Comparison of ENCODE assay signal across 8 cellular contexts in the genomic region with DNA sequence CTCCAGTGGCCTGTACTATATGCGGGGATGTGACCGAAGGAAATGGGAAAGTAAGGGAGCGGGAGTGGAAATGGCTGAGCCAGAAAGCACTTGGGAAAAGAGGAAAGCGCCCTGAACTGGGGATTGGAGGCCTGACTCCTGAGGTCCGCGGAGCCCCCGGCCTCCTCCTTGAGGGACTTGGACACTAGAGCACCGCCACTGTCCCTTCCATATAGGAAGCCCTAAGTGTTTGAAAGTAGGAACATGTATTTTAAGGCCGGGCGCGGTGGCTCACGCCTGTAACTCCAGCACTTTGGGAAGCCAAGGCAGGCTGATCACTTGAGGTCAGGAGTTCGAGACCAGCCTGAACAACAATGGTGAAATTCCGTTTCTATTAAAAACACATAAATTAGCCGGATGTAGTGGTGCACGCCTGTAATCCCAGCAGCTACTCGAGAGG. TPM values are rescaled to one million over a fixed set of nuclear protein-coding genes. Genes with fewer than 3 reads are reported as not detected.
DNase-seq lines count a peak whose midpoint lies in the region; ATAC-seq and TF ChIP-seq lines count a peak whose summit lies in the region.

No MANE protein-coding gene starts in this region.

- peak overlapping the region; percentile 90 for H3K4me2 ChIP-seq in IMR-90 (ENCODE audit: low read depth, low read length)

- TF ChIP-seq POLR2A in IMR-90 (IDR thresholded peaks at IDR 0.05; ENCODE audit: low read depth, low read length): no peak

- H3K27me3 ChIP-seq in BE2C (peaks cover 3% of the 10 kb centered on the region; the same call in 1 of the 2 replicates), IMR-90 (ENCODE audit: control insufficient read depth, insufficient read depth, low read length) (no peaks in the 10 kb centered on the region)

- TF ChIP-seq RAD21 in IMR-90 (IDR thresholded peaks at IDR 0.05; ENCODE audit: low read length): no peak

- H3K23ac ChIP-seq in IMR-90 (ENCODE audit: low read depth, low read length): peak overlapping the region; percentile 91

- peak overlapping the region; percentile 96 to 100 (median 98) for H3K4me3 Mint-ChIP-seq in naive B cell

- H2AK5ac ChIP-seq in IMR-90 (ENCODE audit: low read depth, low read length): peak overlapping the region; percentile 54

- TF ChIP-seq CTCF in BE2C (IDR thresholded peaks at IDR 0.05; ENCODE audit: low read depth, low read length) (no peak), IMR-90 (conservative IDR thresholded peaks at IDR 0.05; ENCODE audit: low read depth, low read length) (no peak), coronary artery (IDR thresholded peaks at IDR 0.05) (no peak)

- dilution Hi-C loops in IMR-90 (cut with HindIII; ENCODE audit: low sequenced_read_pairs, unreplicated experiment): no loop called here

- H3K9ac ChIP-seq in IMR-90 (ENCODE audit: low read depth, low read length): peak overlapping the region; percentile 89

- peaks cover 5% of the 10 kb centered on the region; the same call in 1 of the 2 replicates for H4K20me1 ChIP-seq in IMR-90 (ENCODE audit: insufficient read depth, low read length)

- H3K4me3 ChIP-seq in BE2C (ENCODE audit: low read depth, low read length) (peak overlapping the region; percentile 98), IMR-90 (ENCODE audit: insufficient read depth, low read depth, low read length) (peak overlapping the region; percentile 69), coronary artery (peak overlapping the region; percentile 92)

- H3K56ac ChIP-seq in IMR-90 (ENCODE audit: extremely low read depth, insufficient read depth, low read length): peak overlapping the region; percentile 62

- CTCF ChIA-PET in IMR-90 (lab: Yijun Ruan, JAX): interaction anchor here (0.9 kb wide), 1 partner anchor 42 kb away, joined by 3 read pairs; no protein-coding TSS in a partner anchor

- DNase-seq in BE2C (no peak), IMR-90 (no peak), coronary artery (ENCODE audit: low spot score) (no peak), naive B cell (no peak), SHP77 treated with DMSO at 0.1 percent for 48 hours (lab: John Stamatoyannopoulos, UW) (no peak), NOMO-1 treated with DMSO at 0.1 percent for 48 hours (lab: John Stamatoyannopoulos, UW; ENCODE audit: unreplicated experiment) (no peak)
- no peak for DNase-seq in stimulated activated CD4-positive, alpha-beta T cell treated with anti-CD3 and anti-CD28 coated beads, Interleukin-1b, Interleukin-23, amount 100 ng/mL, for 48 hours

- H2BK15ac ChIP-seq in IMR-90 (ENCODE audit: low read depth, low read length): no peak overlapping the region

- no peaks in the 10 kb centered on the region for H3K9me3 ChIP-seq in BE2C
- no peaks in the 10 kb centered on the region for H3K9me3 ChIP-seq in IMR-90 (ENCODE audit: control insufficient read depth, insufficient read depth, low read length)

- peak overlapping the region; percentile 99 to 100 (median 99) for H3K27ac Mint-ChIP-seq in naive B cell

- peak overlapping the region; percentile 92 to 96 for H4K8ac ChIP-seq in IMR-90 (ENCODE audit: low read depth in 2 of 2, low read length in 2 of 2)

- H3K27me3 Mint-ChIP-seq in naive B cell: peaks cover 10 to 14% (median 11%) of the 10 kb centered on the region in 3 donors

- POLR2A ChIA-PET in IMR-90 (lab: Charles Lee; ENCODE audit: unreplicated experiment): interaction anchor here (0.6 kb wide), 1 partner anchor 43 kb away, joined by 6 read pairs; no protein-coding TSS in a partner anchor

- H3K36me3 Mint-ChIP-seq in naive B cell: no peaks in the 10 kb centered on the region

- H3K4ac ChIP-seq in IMR-90 (ENCODE audit: low read depth, low read length): peak overlapping the region; percentile 89

- no peak for ATAC-seq in IMR-90 (ENCODE audit: low read depth)
- ATAC-seq in naive B cell (ENCODE audit: low read depth in 2 of 2): no peak
- no peak for ATAC-seq in GM19395 (IDR thresholded peaks at IDR 0.05; ENCODE audit: unreplicated experiment)

- BruUV-seq in IMR-90 (replicated peaks; lab: Mats Ljungman, UMichigan): TSS peak; percentile 61

- H3K14ac ChIP-seq in IMR-90 (replicated peaks; ENCODE audit: low read depth, low read length): peak overlapping the region; percentile 94

- peaks cover 8% of the 10 kb centered on the region; the same call in 1 of the 2 replicates for H3K9me1 ChIP-seq in IMR-90 (ENCODE audit: insufficient read depth, low read length)

- no peaks in the 10 kb centered on the region for H3K9me3 Mint-ChIP-seq in naive B cell

- peak overlapping the region; percentile 70 for H3K18ac ChIP-seq in IMR-90 (ENCODE audit: low read depth, low read length)

- no peak overlapping the region for H2BK20ac ChIP-seq in IMR-90 (ENCODE audit: low read depth, low read length)

- H4K91ac ChIP-seq in IMR-90 (ENCODE audit: insufficient read depth, low read depth, low read length): peak overlapping the region; percentile 79

- H2BK5ac ChIP-seq in IMR-90 (ENCODE audit: low read depth, low read length, poor library complexity, severe bottlenecking): peak overlapping the region; percentile 78

- H2BK120ac ChIP-seq in IMR-90 (ENCODE audit: low read depth, low read length): peak overlapping the region; percentile 32; the same call in 1 of the 2 replicates

- no peaks in the 10 kb centered on the region for H3K4me1 ChIP-seq in BE2C
- H3K4me1 ChIP-seq in IMR-90 (ENCODE audit: control insufficient read depth, insufficient read depth, low read length): peaks cover 4% of the 10 kb centered on the region

- intact Hi-C loops in IMR-90 (cut with micrococcal nuclease): no loop called here

- H4K5ac ChIP-seq in IMR-90 (ENCODE audit: low read depth, low read length): peak overlapping the region; percentile 89

- H2AFZ ChIP-seq in IMR-90 (replicated peaks; ENCODE audit: low read length, poor library complexity): peak overlapping the region; percentile 84

- WGBS in IMR-90 (ENCODE audit: extremely low coverage in 2 of 2, insufficient read length in 1 of 2), 2 experiments: 0% methylated on average over 1 of the region's 17 CpGs; no CpG with 5 or more reads in 1 of the 2 experiments

- peak overlapping the region; percentile 91 for H3K27ac ChIP-seq in IMR-90 (ENCODE audit: insufficient read depth, low read length)
- H3K27ac ChIP-seq in coronary artery: peak overlapping the region; percentile 96 to 98

- H3K79me1 ChIP-seq in IMR-90 (ENCODE audit: low read depth in 1 of 2, low read length in 2 of 2): peaks cover 4 to 28% of the 10 kb centered on the region in 2 experiments; a peak in 2 of 4 replicates

- in situ Hi-C loops in IMR-90 (cut with MboI; ENCODE audit: low sequenced_read_pairs): no loop called here

- peak overlapping the region; percentile 70 for H2AK9ac ChIP-seq in IMR-90 (replicated peaks; ENCODE audit: low read depth, low read length, poor library complexity)

- peaks cover 20 to 45% (median 23%) of the 10 kb centered on the region in 3 donors for H3K4me1 Mint-ChIP-seq in naive B cell

- peaks cover 3% of the 10 kb centered on the region for H3K36me3 ChIP-seq in BE2C
- no peaks in the 10 kb centered on the region for H3K36me3 ChIP-seq in IMR-90 (ENCODE audit: control insufficient read depth, insufficient read depth, low read length)

TF ChIP-seq in IMR-90, 13 proteins besides CTCF, POLR2A, EP300 and RAD21:
- TF ChIP-seq RCOR1 (IDR thresholded peaks at IDR 0.05; ENCODE audit: insufficient replicate concordance, low read length): no peak

RNA-seq across cellular contexts. Expression of gene ZDHHC7, which starts 0.5 kb away (rescaled TPM):
- 29.1 TPM for polyA plus RNA-seq in BE2C (2012; ENCODE audit: insufficient read depth, insufficient read length, low read depth)
- 80.1 and 81.1 TPM in 2 replicates for total RNA-seq in IMR-90 (2012; rRNA removed)
- polyA plus RNA-seq in IMR-90 (2012; rRNA removed) (97.1 and 104 TPM in 2 replicates), naive B cell (ENCODE audit: low read depth in 6 of 6) (10 to 100 TPM; 29.5 to 41.4 (median 38.2) TPM)
- 86.7 and 88.8 TPM in 2 replicates for polyA plus RNA-seq in IMR-90 (2012; cell fraction: cytosol; rRNA removed)
- polyA plus RNA-seq in IMR-90 (2012; cell fraction: nucleus; rRNA removed; ENCODE audit: low replicate concordance): 63.2 and 114 TPM in 2 replicates

RNA-seq across cellular contexts. Expression of gene KIAA0513, which starts 15.7 kb away (rescaled TPM):
- polyA plus RNA-seq in BE2C (2012; ENCODE audit: insufficient read depth, insufficient read length, low read depth): 16.5 TPM
- 9.5 and 10.3 TPM in 2 replicates for total RNA-seq in IMR-90 (2012; rRNA removed)
- 9.5 and 11.4 TPM in 2 replicates for polyA plus RNA-seq in IMR-90 (2012; rRNA removed)
- polyA plus RNA-seq in IMR-90 (2012; cell fraction: cytosol; rRNA removed): 5.7 and 7.2 TPM in 2 replicates
- polyA plus RNA-seq in IMR-90 (2012; cell fraction: nucleus; rRNA removed; ENCODE audit: low replicate concordance): 10.8 and 15.5 TPM in 2 replicates
- polyA plus RNA-seq in naive B cell (ENCODE audit: low read depth in 6 of 6): 1 to 10 TPM in 5 of 6 donors, under 1 TPM in 1; 0.89 to 3.1 (median 1.3) TPM
